16 cellular contexts compared by ENCODE assay signal in the genomic region with DNA sequence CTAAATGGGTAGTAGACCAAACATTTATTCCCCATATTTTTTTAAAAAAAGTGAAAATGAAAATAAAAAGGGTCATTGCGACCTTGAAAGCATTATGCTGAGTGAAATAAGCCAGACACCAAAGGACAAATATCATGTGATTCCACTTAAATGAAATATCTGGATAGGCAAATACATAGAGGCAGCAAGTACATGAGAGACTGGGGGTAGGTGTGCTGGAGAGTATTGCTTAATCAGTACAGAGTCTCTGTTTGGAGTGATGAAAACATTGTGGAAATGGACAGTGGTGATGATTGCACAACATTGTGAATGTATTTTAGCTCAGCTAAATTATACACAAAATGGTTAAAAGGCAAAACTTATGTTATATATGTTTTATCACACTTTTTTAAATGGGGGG.
DNase-seq lines count a peak whose midpoint lies in the region; ATAC-seq and TF ChIP-seq lines count a peak whose summit lies in the region.
"Had no signal": no experiment of that assay in that cellular context is flagged by ENCODE, and none has a peak within 500 bp of the region (broad histone marks: within the 10 kb centered on the region; RNA-seq: fewer than 3 reads in every experiment).

No MANE protein-coding gene starts in this region.

- H3K14ac ChIP-seq in H9 (ENCODE audit: insufficient read depth, low read length): no peak overlapping the region

- H2AK5ac ChIP-seq in H9 (ENCODE audit: insufficient read length, low read length): peak overlapping the region; percentile 78

- no peak overlapping the region for H4K91ac ChIP-seq in H9 (ENCODE audit: insufficient read length, low read depth, low read length)

- DNase-seq in H9: no peak
- DNase-seq in NCI-H1092 treated with DMSO at 0.1 percent for 48 hours (lab: John Stamatoyannopoulos, UW): peak; percentile 82
- DNase-seq in chondrocyte (ENCODE audit: low spot score): no peak
- DNase-seq in activated effector memory CD4-positive, alpha-beta T cell treated with anti-CD3 and anti-CD28 coated beads, Interleukin-2, amount 50 U/mL, for 16 hours: no peak
- no peak for DNase-seq in activated CD8-positive, alpha-beta memory T cell treated with anti-CD3 and anti-CD28 coated beads, Interleukin-2, amount 10 ng/mL, durations not matched to agents 7 days and 5 days
- DNase-seq: activated CD4-positive, alpha-beta T cell treated with anti-CD3 and anti-CD28 coated beads, Interleukin-2, amount 50 U/mL, for 1 hour; activated T-cell treated with anti-CD3 and anti-CD28 coated beads, Interleukin-2, amount 50 U/mL, for 48 hours; GM23248; immature natural killer cell; Kasumi-1; stimulated activated naive CD8-positive, alpha-beta T cell treated with anti-CD3 and anti-CD28 coated beads, Interleukin-15, amount 100 ng/mL, for 72 hours; T-helper 17 cell had no signal

- H3K9me3 Mint-ChIP-seq in H9 (peaks cover 2 to 12% of the 10 kb centered on the region in 2 experiments), chondrocyte (ENCODE audit: low read depth) (no peaks in the 10 kb centered on the region), nephron (peaks cover 5% of the 10 kb centered on the region)
- H3K9me3 Mint-ChIP-seq in activated CD8-positive, alpha-beta memory T cell treated with anti-CD3 and anti-CD28 coated beads, Interleukin-2, amount 10 ng/mL, durations not matched to agents 7 days and 5 days (ENCODE audit: low read depth): peaks cover 6% of the 10 kb centered on the region

- no peaks in the 10 kb centered on the region for H3K27me3 ChIP-seq in H9 (ENCODE audit: insufficient read depth, low read length)
- H3K27me3 ChIP-seq: BLaER1 had no signal

- H3K4me3 Mint-ChIP-seq in H9 (no peak overlapping the region), chondrocyte (ENCODE audit: unreplicated experiment) (no peak overlapping the region), nephron (no peak overlapping the region)
- no peak overlapping the region for H3K4me3 Mint-ChIP-seq in activated CD8-positive, alpha-beta memory T cell treated with anti-CD3 and anti-CD28 coated beads, Interleukin-2, amount 10 ng/mL, durations not matched to agents 7 days and 5 days
- H3K4me3 Mint-ChIP-seq: immature natural killer cell; stimulated activated naive CD8-positive, alpha-beta T cell treated with anti-CD3 and anti-CD28 coated beads, Interleukin-15, amount 100 ng/mL, for 72 hours; T-helper 17 cell had no signal

- H3K27ac ChIP-seq in H9 (ENCODE audit: insufficient read length, low read depth, low read length): no peak overlapping the region
- H3K27ac ChIP-seq: BLaER1, GM23248 had no signal

- H3K9ac ChIP-seq in H9 (ENCODE audit: extremely low read depth, insufficient read length, low read length): no peak overlapping the region
- H3K9ac ChIP-seq: BLaER1, GM23248 had no signal

- no peak overlapping the region for H2BK5ac ChIP-seq in H9 (ENCODE audit: insufficient read length, low read length)

- no peak for ATAC-seq in GM21576 (IDR thresholded peaks at IDR 0.05; ENCODE audit: unreplicated experiment)
- no peak for ATAC-seq in activated CD8-positive, alpha-beta memory T cell treated with anti-CD3 and anti-CD28 coated beads, Interleukin-2, amount 10 ng/mL, durations not matched to agents 7 days and 5 days
- no peak for ATAC-seq in GM18502 (IDR thresholded peaks at IDR 0.05; ENCODE audit: poor library complexity, unreplicated experiment)
- ATAC-seq: stimulated activated naive CD8-positive, alpha-beta T cell treated with anti-CD3 and anti-CD28 coated beads, Interleukin-15, amount 100 ng/mL, for 72 hours; T-helper 17 cell had no signal

- H3K4me1 Mint-ChIP-seq in H9 (peaks cover 52 to 56% of the 10 kb centered on the region in 2 experiments), chondrocyte (ENCODE audit: low read depth) (peaks cover 47% of the 10 kb centered on the region), nephron (peaks cover 41% of the 10 kb centered on the region)
- no peaks in the 10 kb centered on the region for H3K4me1 Mint-ChIP-seq in activated CD8-positive, alpha-beta memory T cell treated with anti-CD3 and anti-CD28 coated beads, Interleukin-2, amount 10 ng/mL, durations not matched to agents 7 days and 5 days
- H3K4me1 Mint-ChIP-seq: immature natural killer cell; stimulated activated naive CD8-positive, alpha-beta T cell treated with anti-CD3 and anti-CD28 coated beads, Interleukin-15, amount 100 ng/mL, for 72 hours; T-helper 17 cell had no signal

- no peak overlapping the region for H3K56ac ChIP-seq in H9 (ENCODE audit: insufficient read length, low read depth, low read length)

- no peak overlapping the region for H4K5ac ChIP-seq in H9 (ENCODE audit: insufficient read length, low read depth, low read length)

- no peak overlapping the region for H2AFZ ChIP-seq in H9 (ENCODE audit: low read length)
- H2AFZ ChIP-seq: GM23248 had no signal

- no peaks in the 10 kb centered on the region for H3K79me2 ChIP-seq in H9 (ENCODE audit: insufficient read depth, low read length)

- WGBS in H9 (ENCODE audit: extremely low coverage, insufficient read length, low lambda C conversion rate): no CpG with 5 or more reads among the region's 1 CpG

- H2BK20ac ChIP-seq in H9 (ENCODE audit: low read depth, low read length, poor library complexity, severe bottlenecking): no peak overlapping the region

- no peaks in the 10 kb centered on the region for H3K9me3 ChIP-seq in H9 (ENCODE audit: control insufficient read depth, low read depth, low read length)

- CTCF ChIA-PET in activated CD8-positive, alpha-beta memory T cell treated with anti-CD3 and anti-CD28 coated beads, Interleukin-2, amount 10 ng/mL, durations not matched to agents 7 days and 5 days (lab: Charles Lee): no interaction called here

- H3K18ac ChIP-seq in H9 (ENCODE audit: insufficient read length, low read depth, low read length): no peak overlapping the region

- H2BK12ac ChIP-seq in H9 (ENCODE audit: insufficient read length, low read depth, low read length): no peak overlapping the region

- H3K36me3 Mint-ChIP-seq in H9 (ENCODE audit: insufficient read depth in 1 of 3, low read depth in 3 of 3) (peaks cover 0 to 15% (median 12%) of the 10 kb centered on the region in 3 experiments; a peak in 5 of 7 replicates), chondrocyte (ENCODE audit: low read depth) (no peaks in the 10 kb centered on the region), nephron (ENCODE audit: low read depth) (no peaks in the 10 kb centered on the region)
- no peaks in the 10 kb centered on the region for H3K36me3 Mint-ChIP-seq in activated CD8-positive, alpha-beta memory T cell treated with anti-CD3 and anti-CD28 coated beads, Interleukin-2, amount 10 ng/mL, durations not matched to agents 7 days and 5 days
- H3K36me3 Mint-ChIP-seq: immature natural killer cell had no signal

- no peak overlapping the region for H3K4ac ChIP-seq in H9 (ENCODE audit: low read depth, low read length)

- H3K79me1 ChIP-seq in H9 (ENCODE audit: insufficient read depth, low read depth, low read length, poor library complexity, severe bottlenecking): no peaks in the 10 kb centered on the region

- H3K27ac Mint-ChIP-seq in H9 (peak overlapping the region; percentile 87 to 91 (median 88)), chondrocyte (ENCODE audit: unreplicated experiment) (peak overlapping the region; percentile 1), nephron (peak overlapping the region; percentile 88 to 98 (median 98))
- H3K27ac Mint-ChIP-seq in activated CD8-positive, alpha-beta memory T cell treated with anti-CD3 and anti-CD28 coated beads, Interleukin-2, amount 10 ng/mL, durations not matched to agents 7 days and 5 days: no peak overlapping the region
- H3K27ac Mint-ChIP-seq: immature natural killer cell; stimulated activated naive CD8-positive, alpha-beta T cell treated with anti-CD3 and anti-CD28 coated beads, Interleukin-15, amount 100 ng/mL, for 72 hours; T-helper 17 cell had no signal

- no peak overlapping the region for H3T11ph ChIP-seq in H9 (ENCODE audit: low read length)

- H2BK120ac ChIP-seq in H9 (ENCODE audit: low read depth, low read length, poor library complexity, severe bottlenecking): no peak overlapping the region

- TF ChIP-seq CTCF in H9 (conservative IDR thresholded peaks at IDR 0.05): no peak
- TF ChIP-seq CTCF in chondrocyte (IDR thresholded peaks at IDR 0.05): no peak
- no peak for TF ChIP-seq CTCF in nephron (IDR thresholded peaks at IDR 0.05; ENCODE audit: unreplicated experiment in 3 of 3)

- no peak overlapping the region for H2BK15ac ChIP-seq in H9 (ENCODE audit: low read depth, low read length)

- no peaks in the 10 kb centered on the region for H3K23me2 ChIP-seq in H9 (ENCODE audit: insufficient read length, low read depth, low read length, poor library complexity, severe bottlenecking)

- peaks cover 3% of the 10 kb centered on the region; the same call in 1 of the 2 replicates for H3K4me1 ChIP-seq in H9 (ENCODE audit: insufficient read depth, low read length)
- H3K4me1 ChIP-seq: BLaER1 had no signal

- no peaks in the 10 kb centered on the region for H4K20me1 ChIP-seq in H9 (ENCODE audit: control insufficient read depth, insufficient read depth, insufficient read length)
- H4K20me1 ChIP-seq: BLaER1 had no signal

- no peak overlapping the region for H4K8ac ChIP-seq in H9 (replicated peaks; ENCODE audit: insufficient read length, low read depth, low read length)

- H3K27me3 Mint-ChIP-seq in H9 (ENCODE audit: low read depth): no peaks in the 10 kb centered on the region
- H3K27me3 Mint-ChIP-seq in chondrocyte (ENCODE audit: low read depth): no peaks in the 10 kb centered on the region
- H3K27me3 Mint-ChIP-seq in nephron (ENCODE audit: low read depth): peaks cover 2% of the 10 kb centered on the region
- H3K27me3 Mint-ChIP-seq in activated CD8-positive, alpha-beta memory T cell treated with anti-CD3 and anti-CD28 coated beads, Interleukin-2, amount 10 ng/mL, durations not matched to agents 7 days and 5 days: no peaks in the 10 kb centered on the region
- H3K27me3 Mint-ChIP-seq: stimulated activated naive CD8-positive, alpha-beta T cell treated with anti-CD3 and anti-CD28 coated beads, Interleukin-15, amount 100 ng/mL, for 72 hours had no signal

- H3K4me2 ChIP-seq in H9 (ENCODE audit: insufficient read depth, insufficient read length, low read length): no peak overlapping the region
- H3K4me2 ChIP-seq: BLaER1 had no signal

- H3K23ac ChIP-seq in H9 (ENCODE audit: insufficient read length, low read depth, low read length): no peak overlapping the region
